In genomic region chr15:34335176-34335575, GRCh38 we compare ENCODE assay signal across 10 cellular contexts. TPM values are rescaled to one million over a fixed set of nuclear protein-coding genes. Genes with fewer than 3 reads are reported as not detected.
DNase-seq lines count a peak whose midpoint lies in the region; ATAC-seq, FAIRE-seq and TF ChIP-seq lines count a peak whose summit lies in the region.
"Had no signal": no experiment of that assay in that cellular context is flagged by ENCODE, and none has a peak within 500 bp of the region (broad histone marks: within the 10 kb centered on the region; RNA-seq: fewer than 3 reads in every experiment).

No MANE protein-coding gene starts in this region.

- 79% methylated on average over 1 of the region's 1 CpG for WGBS in SK-N-SH (ENCODE audit: low lambda C conversion rate)

- peak overlapping the region in 1 of 2 donors; percentile 98 for H3K27ac Mint-ChIP-seq in stimulated activated naive CD8-positive, alpha-beta T cell treated with anti-CD3 and anti-CD28 coated beads, Interleukin-15, amount 100 ng/mL, for 72 hours

- peaks cover 65% of the 10 kb centered on the region for H3K4me1 Mint-ChIP-seq in stimulated activated naive CD8-positive, alpha-beta T cell treated with anti-CD3 and anti-CD28 coated beads, Interleukin-15, amount 100 ng/mL, for 72 hours

- peaks cover 13 to 20% of the 10 kb centered on the region in 2 experiments for H3K36me3 ChIP-seq in SK-N-SH (replicated peaks in 1 of 2; ENCODE audit: control insufficient read depth in 1 of 2, insufficient read depth in 2 of 2, low read length in 1 of 2)
- H3K36me3 ChIP-seq in RWPE2 (ENCODE audit: low read depth) = peaks cover 20% of the 10 kb centered on the region

- H3K4me2 ChIP-seq in SK-N-SH = peak overlapping the region; percentile 93
- H3K4me2 ChIP-seq: hepatocyte had no signal

- peaks cover 21% of the 10 kb centered on the region for H3F3A ChIP-seq in SK-N-SH (replicated peaks; ENCODE audit: insufficient read depth)

- H3K4me1 ChIP-seq in SK-N-SH (ENCODE audit: control insufficient read depth in 1 of 2, insufficient read depth in 2 of 2, low read depth in 1 of 2, low read length in 1 of 2) = peaks cover 10 to 27% of the 10 kb centered on the region in 2 experiments; a peak in 3 of 4 replicates
- H3K4me1 ChIP-seq in RWPE2 (ENCODE audit: insufficient read depth, poor library complexity, severe bottlenecking) = peaks cover 18% of the 10 kb centered on the region

- H2AFZ ChIP-seq in SK-N-SH (ENCODE audit: low read depth) = peak overlapping the region; percentile 58
- H2AFZ ChIP-seq: hepatocyte had no signal

- H3K27me3 ChIP-seq in SK-N-SH (ENCODE audit: insufficient read depth) (no peaks in the 10 kb centered on the region), RWPE2 (ENCODE audit: insufficient read depth, poor library complexity, severe bottlenecking) (no peaks in the 10 kb centered on the region)
- H3K27me3 ChIP-seq: hepatocyte had no signal

- H4K20me1 ChIP-seq in SK-N-SH (ENCODE audit: insufficient read depth) = no peaks in the 10 kb centered on the region

- H3K9me2 ChIP-seq in SK-N-SH = no peaks in the 10 kb centered on the region

- H3K27me3 Mint-ChIP-seq in stimulated activated naive CD8-positive, alpha-beta T cell treated with anti-CD3 and anti-CD28 coated beads, Interleukin-15, amount 100 ng/mL, for 72 hours = no peaks in the 10 kb centered on the region

- ATAC-seq in SK-N-SH treated with all-trans-retinoic acid at 6 μM for 48 hours = no peak
- no peak for ATAC-seq in RWPE2 (ENCODE audit: low read depth)
- ATAC-seq in stimulated activated naive CD8-positive, alpha-beta T cell treated with anti-CD3 and anti-CD28 coated beads, Interleukin-15, amount 100 ng/mL, for 72 hours = no peak
- ATAC-seq in HG02970 (IDR thresholded peaks at IDR 0.05; ENCODE audit: low FRiP score, unreplicated experiment) = no peak

- DNase-seq in SK-N-SH = no peak
- no peak for DNase-seq in RWPE2 (ENCODE audit: low spot score)
- no peak for DNase-seq in epithelial cell of proximal tubule (ENCODE audit: low read depth)
- no peak for DNase-seq in stimulated activated naive CD8-positive, alpha-beta T cell treated with anti-CD3 and anti-CD28 coated beads, Interleukin-15, amount 100 ng/mL, for 72 hours
- DNase-seq in HTR-8/SVneo (ENCODE audit: insufficient read length, low spot score) = no peak
- no peak for DNase-seq in NCI-H1694 (lab: John Stamatoyannopoulos, UW)

- H3K4me3 ChIP-seq in SK-N-SH (ENCODE audit: low read depth in 2 of 2, low read length in 1 of 2) = peak overlapping the region in 1 of 2 experiments; percentile 46; a peak in 2 of 4 replicates
- H3K4me3 ChIP-seq in RWPE2 (ENCODE audit: severe bottlenecking) = no peak overlapping the region
- H3K4me3 ChIP-seq in epithelial cell of proximal tubule (ENCODE audit: low read depth, low read length) = peak overlapping the region; percentile 5
- H3K4me3 ChIP-seq: hepatocyte had no signal

- H3K79me2 ChIP-seq in SK-N-SH (ENCODE audit: insufficient read depth) = peaks cover 43% of the 10 kb centered on the region

- no peak for TF ChIP-seq RAD21 in SK-N-SH (IDR thresholded peaks at IDR 0.05; ENCODE audit: low read length)

- CTCF ChIA-PET in SK-N-SH (lab: Yijun Ruan, JAX) = interaction anchor here (1.8 to 2.1 kb wide), 2 partner anchors 32 to 126 kb away, joined by 4 to 9 read pairs; partner anchors contain the start of genes KATNBL1 and LPCAT4

- POLR2A ChIA-PET in SK-N-SH (lab: Yijun Ruan, JAX) = no interaction called here

- H3K9ac ChIP-seq in SK-N-SH = no peak overlapping the region; the same call in 1 of the 2 replicates

- H3K27ac ChIP-seq in SK-N-SH (ENCODE audit: low read depth in 2 of 2, low read length in 1 of 2) (peak overlapping the region in 1 of 2 experiments; percentile 34; a peak in 1 of 4 replicates), RWPE2 (ENCODE audit: poor library complexity, severe bottlenecking) (peak overlapping the region; percentile 27)
- H3K27ac ChIP-seq: 22Rv1, hepatocyte had no signal

- peak overlapping the region; percentile 96 to 99 for H3K4me3 Mint-ChIP-seq in stimulated activated naive CD8-positive, alpha-beta T cell treated with anti-CD3 and anti-CD28 coated beads, Interleukin-15, amount 100 ng/mL, for 72 hours

- FAIRE-seq in HTR-8/SVneo (lab: Jason Lieb, UNC) = no peak

- no peaks in the 10 kb centered on the region for H3K9me3 Mint-ChIP-seq in stimulated activated naive CD8-positive, alpha-beta T cell treated with anti-CD3 and anti-CD28 coated beads, Interleukin-15, amount 100 ng/mL, for 72 hours

- no peak for TF ChIP-seq EP300 in SK-N-SH (IDR thresholded peaks at IDR 0.05; ENCODE audit: borderline replicate concordance in 1 of 2, low read depth in 1 of 2, low read length in 1 of 2)

- TF ChIP-seq CTCF in SK-N-SH (IDR thresholded peaks at IDR 0.05) = no peak
- TF ChIP-seq CTCF in RWPE2 (IDR thresholded peaks at IDR 0.05; ENCODE audit: poor library complexity, severe bottlenecking) = no peak
- no peak for TF ChIP-seq CTCF in epithelial cell of proximal tubule (conservative IDR thresholded peaks at IDR 0.05; ENCODE audit: low read depth, low read length)

- no peaks in the 10 kb centered on the region for H3K9me3 ChIP-seq in SK-N-SH
- H3K9me3 ChIP-seq in RWPE2 (ENCODE audit: severe bottlenecking) = no peaks in the 10 kb centered on the region

TF ChIP-seq in SK-N-SH, 30 proteins besides CTCF, POLR2A, EP300 and RAD21:
- TF ChIP-seq MEF2A (IDR thresholded peaks at IDR 0.05; ENCODE audit: borderline replicate concordance, low read depth) = no peak
- TF ChIP-seq FOSL2 (IDR thresholded peaks at IDR 0.05; ENCODE audit: borderline replicate concordance, low read depth) = no peak
- no peak for TF ChIP-seq EZH2phosphoT487 (IDR thresholded peaks at IDR 0.05; ENCODE audit: borderline replicate concordance, low read depth)
- TF ChIP-seq GATA2 (CRISPR knock-in tag; IDR thresholded peaks at IDR 0.05) = no peak
- no peak for TF ChIP-seq SMC3 (IDR thresholded peaks at IDR 0.05; ENCODE audit: low read depth, low read length)
TF ChIP-seq in SK-N-SH: peak in this region for 0.

TF ChIP-seq in SK-N-SH treated with all-trans-retinoic acid at 6 μM for 48 hours, 23 proteins besides CTCF, POLR2A, EP300 and RAD21:
- TF ChIP-seq ZNF565 (CRISPR knock-in tag; conservative IDR thresholded peaks at IDR 0.05; ENCODE audit: low read depth) (no peak), GLIS3 (CRISPR knock-in tag; IDR thresholded peaks at IDR 0.05) (no peak), TOX (CRISPR knock-in tag; IDR thresholded peaks at IDR 0.05; ENCODE audit: borderline replicate concordance) (no peak), CSDC2 (CRISPR knock-in tag; IDR thresholded peaks at IDR 0.05) (no peak)
TF ChIP-seq in SK-N-SH treated with all-trans-retinoic acid at 6 μM for 48 hours: peak in this region for 0.

RNA-seq across cellular contexts. Expression of gene SLC12A6, which starts 2.4 kb away (rescaled TPM):
- polyA plus RNA-seq in SK-N-SH (2012; rRNA removed) = 7.7 and 8.0 TPM in 2 replicates
- 6.6 and 6.8 TPM in 2 replicates for polyA plus RNA-seq in SK-N-SH (2012; cell fraction: cytosol; rRNA removed)
- 17.5 and 18.5 TPM in 2 replicates for polyA plus RNA-seq in SK-N-SH (2012; cell fraction: nucleus; rRNA removed)
- total RNA-seq in epithelial cell of proximal tubule = 4.8 and 8.3 TPM in 2 replicates

RNA-seq across cellular contexts. Expression of gene NOP10, which starts 7.8 kb away (rescaled TPM):
- 440 and 583 TPM in 2 replicates for polyA plus RNA-seq in SK-N-SH (2012; rRNA removed)
- polyA plus RNA-seq in SK-N-SH (2012; cell fraction: cytosol; rRNA removed) = 418 and 454 TPM in 2 replicates
- polyA plus RNA-seq in SK-N-SH (2012; cell fraction: nucleus; rRNA removed) = 177 and 230 TPM in 2 replicates
- 319 TPM in 2 replicates for total RNA-seq in epithelial cell of proximal tubule

RNA-seq across cellular contexts. Expression of gene NUTM1, which starts 7.9 kb away (rescaled TPM):
- polyA plus RNA-seq in SK-N-SH (2012; rRNA removed) = not detected in 2 replicates
- polyA plus RNA-seq in SK-N-SH (2012; cell fraction: cytosol; rRNA removed) = not detected in 2 replicates
- polyA plus RNA-seq in SK-N-SH (2012; cell fraction: nucleus; rRNA removed) = not detected in 2 replicates
- not detected in 2 replicates for total RNA-seq in epithelial cell of proximal tubule
- total RNA-seq: hepatocyte had no signal
- polyA plus RNA-seq: hepatocyte had no signal

RNA-seq across cellular contexts. Expression of gene LPCAT4, which starts 31.8 kb away (rescaled TPM):
- 78.6 and 88.4 TPM in 2 replicates for polyA plus RNA-seq in SK-N-SH (2012; rRNA removed)
- polyA plus RNA-seq in SK-N-SH (2012; cell fraction: cytosol; rRNA removed) = 33.7 and 43.6 TPM in 2 replicates
- polyA plus RNA-seq in SK-N-SH (2012; cell fraction: nucleus; rRNA removed) = 285 and 300 TPM in 2 replicates
- total RNA-seq in epithelial cell of proximal tubule = 13.2 and 33.2 TPM in 2 replicates
